ENCODE assay signal across 14 cellular contexts in genomic region chr19:29680937-29681336, GRCh38. TPM values are rescaled to one million over a fixed set of nuclear protein-coding genes. Genes with fewer than 3 reads are reported as not detected.
DNase-seq lines count a peak whose midpoint lies in the region; ATAC-seq and TF ChIP-seq lines count a peak whose summit lies in the region.
"Had no signal": no experiment of that assay in that cellular context is flagged by ENCODE, and none has a peak within 500 bp of the region (broad histone marks: within the 10 kb centered on the region; RNA-seq: fewer than 3 reads in every experiment).

No MANE protein-coding gene starts in this region.

- no peaks in the 10 kb centered on the region for H3K9me3 ChIP-seq in gastroesophageal sphincter
- H3K9me3 ChIP-seq: pancreas had no signal

- WGBS in gastroesophageal sphincter (ENCODE audit: low coverage in 1 of 2), 2 donors = 100% methylated on average over 1 of the region's 7 CpGs; no CpG with 5 or more reads in 1 of the 2 donors

- peak; percentile 4 for ATAC-seq in activated CD8-positive, alpha-beta memory T cell treated with anti-CD3 and anti-CD28 coated beads, Interleukin-2, amount 10 ng/mL, durations not matched to agents 7 days and 5 days
- ATAC-seq in activated B cell treated with CpG ODN at 0.5 μM for 24 hours (ENCODE audit: low read depth) (no peak), gastroesophageal sphincter (no peak), HG02973 (IDR thresholded peaks at IDR 0.05; ENCODE audit: unreplicated experiment) (no peak)

- CTCF ChIA-PET in activated CD8-positive, alpha-beta memory T cell treated with anti-CD3 and anti-CD28 coated beads, Interleukin-2, amount 10 ng/mL, durations not matched to agents 7 days and 5 days (lab: Charles Lee) = interaction anchor here (1.0 to 11.2 kb wide), 10 partner anchors 9 to 74 kb away, joined by 3 to 85 read pairs (median 10); partner anchors contain the start of genes PLEKHF1 and POP4
- CTCF ChIA-PET in activated B cell treated with CpG ODN at 0.5 μM for 24 hours (lab: Charles Lee) = interaction anchor here (0.8 to 0.9 kb wide), 2 partner anchors 13 kb away, joined by 4 read pairs; no protein-coding TSS in a partner anchor

- no peaks in the 10 kb centered on the region for H3K27me3 ChIP-seq in gastroesophageal sphincter
- H3K27me3 ChIP-seq: pancreas had no signal

- POLR2A ChIA-PET in activated B cell treated with CpG ODN at 0.5 μM for 24 hours (lab: Charles Lee) = interaction anchor here (2.3 to 3.1 kb wide), 2 partner anchors 9 to 75 kb away, joined by 9 to 13 read pairs; partner anchors contain the start of gene POP4

- DNase-seq in activated CD8-positive, alpha-beta memory T cell treated with anti-CD3 and anti-CD28 coated beads, Interleukin-2, amount 10 ng/mL, durations not matched to agents 7 days and 5 days = no peak
- no peak for DNase-seq in activated CD8-positive, alpha-beta memory T cell treated with anti-CD3 and anti-CD28 coated beads, Interleukin-2, amount 50 U/mL, for 4 hours
- no peak for DNase-seq in activated B cell treated with CpG ODN at 0.5 μM for 24 hours
- DNase-seq in substantia nigra (lab: John Stamatoyannopoulos, UW) = no peak
- DNase-seq in SKM-1 treated with dmso at 0.1 percent for 144 hours (lab: John Stamatoyannopoulos, UW; ENCODE audit: unreplicated experiment) = no peak
- no peak for DNase-seq in GDM1 (lab: John Stamatoyannopoulos, UW)
- DNase-seq: ACHN, islet precursor cell, NCI-H2227 treated with DMSO at 0.1 percent for 48 hours, SHP77 treated with DMSO at 0.1 percent for 48 hours had no signal

- peaks cover 0 to 81% (median 56%) of the 10 kb centered on the region in 3 donors for H3K4me1 ChIP-seq in gastroesophageal sphincter
- H3K4me1 ChIP-seq: pancreas had no signal

- TF ChIP-seq EP300 in gastroesophageal sphincter (IDR thresholded peaks at IDR 0.05) = no peak

- peaks cover 15% of the 10 kb centered on the region for H3K36me3 Mint-ChIP-seq in activated CD8-positive, alpha-beta memory T cell treated with anti-CD3 and anti-CD28 coated beads, Interleukin-2, amount 10 ng/mL, durations not matched to agents 7 days and 5 days
- H3K36me3 Mint-ChIP-seq in activated B cell treated with CpG ODN at 0.5 μM for 24 hours (ENCODE audit: low read depth) = peaks cover 2% of the 10 kb centered on the region

- peak overlapping the region; percentile 43 for H3K4me3 Mint-ChIP-seq in activated CD8-positive, alpha-beta memory T cell treated with anti-CD3 and anti-CD28 coated beads, Interleukin-2, amount 10 ng/mL, durations not matched to agents 7 days and 5 days
- H3K4me3 Mint-ChIP-seq in activated B cell treated with CpG ODN at 0.5 μM for 24 hours = peak overlapping the region; percentile 60

- H3K27ac ChIP-seq in gastroesophageal sphincter (peak overlapping the region in 3 of 4 donors; percentile 69 to 82 (median 75)), substantia nigra (ENCODE audit: low read depth, low read length, poor library complexity, severe bottlenecking) (peak overlapping the region; percentile 100)
- H3K27ac ChIP-seq: KMS-11, pancreas had no signal

- no peaks in the 10 kb centered on the region for H3K27me3 Mint-ChIP-seq in activated CD8-positive, alpha-beta memory T cell treated with anti-CD3 and anti-CD28 coated beads, Interleukin-2, amount 10 ng/mL, durations not matched to agents 7 days and 5 days
- H3K27me3 Mint-ChIP-seq in activated B cell treated with CpG ODN at 0.5 μM for 24 hours = no peaks in the 10 kb centered on the region

- TF ChIP-seq CTCF in activated B cell treated with CpG ODN at 0.5 μM for 24 hours (IDR thresholded peaks at IDR 0.05) = no peak
- TF ChIP-seq CTCF in gastroesophageal sphincter (IDR thresholded peaks at IDR 0.05) = no peak

- no peaks in the 10 kb centered on the region for H3K9me3 Mint-ChIP-seq in activated CD8-positive, alpha-beta memory T cell treated with anti-CD3 and anti-CD28 coated beads, Interleukin-2, amount 10 ng/mL, durations not matched to agents 7 days and 5 days (ENCODE audit: low read depth)
- H3K9me3 Mint-ChIP-seq in activated B cell treated with CpG ODN at 0.5 μM for 24 hours = no peaks in the 10 kb centered on the region

- peaks cover 68% of the 10 kb centered on the region for H3K4me1 Mint-ChIP-seq in activated CD8-positive, alpha-beta memory T cell treated with anti-CD3 and anti-CD28 coated beads, Interleukin-2, amount 10 ng/mL, durations not matched to agents 7 days and 5 days
- peaks cover 33% of the 10 kb centered on the region for H3K4me1 Mint-ChIP-seq in activated B cell treated with CpG ODN at 0.5 μM for 24 hours

- TF ChIP-seq POLR2A in gastroesophageal sphincter (IDR thresholded peaks at IDR 0.05) = no peak

- H3K4me3 ChIP-seq in gastroesophageal sphincter = no peak overlapping the region
- H3K4me3 ChIP-seq: pancreas had no signal

- peaks cover 0 to 25% of the 10 kb centered on the region in 2 donors for H3K36me3 ChIP-seq in gastroesophageal sphincter

- intact Hi-C loops in activated B cell treated with CpG ODN at 0.5 μM for 24 hours (cut with micrococcal nuclease) = loop anchor here (1.0 to 2.0 kb wide), 3 partner anchors 9 to 261 kb away; partner anchors contain the start of genes PLEKHF1 and URI1

- peak overlapping the region; percentile 85 for H3K27ac Mint-ChIP-seq in activated CD8-positive, alpha-beta memory T cell treated with anti-CD3 and anti-CD28 coated beads, Interleukin-2, amount 10 ng/mL, durations not matched to agents 7 days and 5 days
- peak overlapping the region; percentile 79 for H3K27ac Mint-ChIP-seq in activated B cell treated with CpG ODN at 0.5 μM for 24 hours

RNA-seq across cellular contexts. Expression of gene PLEKHF1, which starts 15.7 kb away (rescaled TPM):
- total RNA-seq in activated CD8-positive, alpha-beta memory T cell treated with anti-CD3 and anti-CD28 coated beads, Interleukin-2, amount 10 ng/mL, durations not matched to agents 7 days and 5 days = 10 to 100 TPM; 42.4 to 64.1 TPM
- total RNA-seq in activated B cell treated with CpG ODN at 0.5 μM for 24 hours = 5.5 and 5.8 TPM in 2 replicates
- total RNA-seq in gastroesophageal sphincter = 10 to 100 TPM; 28.6 to 49.1 (median 38.8) TPM

RNA-seq across cellular contexts. Expression of gene C19orf12, which starts 34.1 kb away (rescaled TPM):
- 10 to 100 TPM; 43.6 to 44.1 TPM for total RNA-seq in activated CD8-positive, alpha-beta memory T cell treated with anti-CD3 and anti-CD28 coated beads, Interleukin-2, amount 10 ng/mL, durations not matched to agents 7 days and 5 days
- total RNA-seq in activated B cell treated with CpG ODN at 0.5 μM for 24 hours (21.1 and 21.6 TPM in 2 replicates), gastroesophageal sphincter (10 to 100 TPM; 37.6 to 62.1 (median 49.7) TPM)
